20 cellular contexts compared by ENCODE assay signal in the genomic region with DNA sequence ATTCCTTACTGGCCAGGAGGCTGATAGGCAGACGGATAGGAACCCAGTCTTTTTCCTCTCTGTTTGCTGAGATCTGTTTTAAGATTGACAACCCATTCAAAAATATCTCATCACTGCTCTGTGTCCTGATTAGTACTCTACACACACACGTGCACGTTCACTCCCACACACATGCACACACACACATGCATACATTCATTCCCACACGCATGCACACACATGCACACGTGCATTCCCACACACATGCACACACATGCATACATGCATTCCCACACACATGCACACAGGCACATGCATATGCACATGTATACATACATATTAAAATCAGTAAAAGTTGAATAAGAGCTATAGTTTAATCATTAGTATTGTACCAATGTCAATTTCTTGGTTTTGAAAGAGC.
DNase-seq lines count a peak whose midpoint lies in the region; ATAC-seq, FAIRE-seq and TF ChIP-seq lines count a peak whose summit lies in the region.
"Had no signal": no experiment of that assay in that cellular context is flagged by ENCODE, and none has a peak within 500 bp of the region (broad histone marks: within the 10 kb centered on the region; RNA-seq: fewer than 3 reads in every experiment).

No MANE protein-coding gene starts in this region.

- H4K91ac ChIP-seq in H9 (ENCODE audit: insufficient read length, low read depth, low read length) = no peak overlapping the region
- H4K91ac ChIP-seq in neuronal stem cell (ENCODE audit: low read depth, low read length, poor library complexity) = peak overlapping the region; percentile 60

- peaks cover 1 to 10% (median 4%) of the 10 kb centered on the region in 3 donors for H3K27me3 Mint-ChIP-seq in CD14-positive monocyte (ENCODE audit: low read depth in 3 of 3)
- peaks cover 9% of the 10 kb centered on the region for H3K27me3 Mint-ChIP-seq in H9 (ENCODE audit: low read depth)
- H3K27me3 Mint-ChIP-seq in activated T-helper 2 cell treated with anti-CD3 and anti-CD28 coated beads, Interferon-gamma antibody, Interleukin-2, Interleukin-4, amounts not matched to agents 10 μg/mL and 5 μg/mL and 100 μg/mL, durations not matched to agents 14 hours and 24 hours and 36 hours (ENCODE audit: low read depth) = peaks cover 11% of the 10 kb centered on the region
- peaks cover 5% of the 10 kb centered on the region for H3K27me3 Mint-ChIP-seq in CD4-positive, alpha-beta T cell

- ATAC-seq in CD4-positive, alpha-beta T cell (ENCODE audit: poor library complexity) = no peak
- ATAC-seq in HG02798 (IDR thresholded peaks at IDR 0.05; ENCODE audit: poor library complexity, unreplicated experiment) (no peak), GM18907 (IDR thresholded peaks at IDR 0.05; ENCODE audit: unreplicated experiment) (no peak)
- ATAC-seq: GM12878, HCT116 had no signal

- H3K79me1 ChIP-seq in H9 (ENCODE audit: insufficient read depth, low read depth, low read length, poor library complexity, severe bottlenecking) (no peaks in the 10 kb centered on the region), neuronal stem cell (ENCODE audit: low read depth, low read length) (no peaks in the 10 kb centered on the region)

- H2BK15ac ChIP-seq in H9 (ENCODE audit: low read depth, low read length) (no peak overlapping the region), neuronal stem cell (ENCODE audit: low read length) (no peak overlapping the region)

- H3K4me3 ChIP-seq in bronchial epithelial cell (ENCODE audit: low read depth, low read length) = no peak overlapping the region
- peak overlapping the region in 1 of 2 donors; percentile 62 for H3K4me3 ChIP-seq in neuronal stem cell (ENCODE audit: low read length in 2 of 2)
- H3K4me3 ChIP-seq: GM12878, GM23248 had no signal

- CTCF ChIA-PET in CD4-positive, alpha-beta T cell (lab: Charles Lee) = no interaction called here

- no peak for DNase-seq in CD14-positive monocyte (ENCODE audit: low spot score)
- no peak for DNase-seq in H9
- no peak for DNase-seq in bronchial epithelial cell (ENCODE audit: low read depth)
- no peak for DNase-seq in neuronal stem cell (ENCODE audit: low spot score)
- DNase-seq in activated T-helper 2 cell treated with anti-CD3 and anti-CD28 coated beads, Interferon-gamma antibody, Interleukin-2, Interleukin-4, amounts not matched to agents 10 μg/mL and 5 μg/mL and 100 μg/mL, durations not matched to agents 14 hours and 24 hours and 36 hours (ENCODE audit: low spot score) = no peak
- no peak for DNase-seq in CD4-positive, alpha-beta T cell
- DNase-seq: C1 segment of cervical spinal cord; CD4-positive, CD25-positive, alpha-beta regulatory T cell; CD8-positive, alpha-beta memory T cell; DMS 273 treated with DMSO at 0.1 percent for 48 hours; DMS79; EL; GM23248; H7 had no signal

- H3K4me3 Mint-ChIP-seq in CD14-positive monocyte (peak overlapping the region in 1 of 2 donors; percentile 69), H9 (no peak overlapping the region)
- no peak overlapping the region for H3K4me3 Mint-ChIP-seq in activated T-helper 2 cell treated with anti-CD3 and anti-CD28 coated beads, Interferon-gamma antibody, Interleukin-2, Interleukin-4, amounts not matched to agents 10 μg/mL and 5 μg/mL and 100 μg/mL, durations not matched to agents 14 hours and 24 hours and 36 hours (ENCODE audit: low read depth)
- H3K4me3 Mint-ChIP-seq in CD4-positive, alpha-beta T cell = no peak overlapping the region
- H3K4me3 Mint-ChIP-seq: CD4-positive, CD25-positive, alpha-beta regulatory T cell; CD8-positive, alpha-beta memory T cell had no signal

- no peaks in the 10 kb centered on the region for H4K20me1 ChIP-seq in H9 (ENCODE audit: control insufficient read depth, insufficient read depth, insufficient read length)

- no peaks in the 10 kb centered on the region for H3K36me3 ChIP-seq in bronchial epithelial cell (ENCODE audit: control insufficient read depth, insufficient read depth, low read length)
- H3K36me3 ChIP-seq in neuronal stem cell (replicated peaks in 1 of 2; ENCODE audit: control insufficient read depth in 2 of 2, insufficient read depth in 2 of 2, low read length in 2 of 2) = no peaks in the 10 kb centered on the region

- H2BK5ac ChIP-seq in H9 (ENCODE audit: insufficient read length, low read length) = no peak overlapping the region
- H2BK5ac ChIP-seq in neuronal stem cell (ENCODE audit: low read length) = no peak overlapping the region

- H2AK5ac ChIP-seq in H9 (ENCODE audit: insufficient read length, low read length) = no peak overlapping the region
- H2AK5ac ChIP-seq in neuronal stem cell (ENCODE audit: low read depth, low read length) = no peak overlapping the region

- H4K8ac ChIP-seq in H9 (replicated peaks; ENCODE audit: insufficient read length, low read depth, low read length) (peak overlapping the region; percentile 89), neuronal stem cell (ENCODE audit: low read depth, low read length) (no peak overlapping the region)

- H3K4me2 ChIP-seq in H9 (ENCODE audit: insufficient read depth, insufficient read length, low read length) = no peak overlapping the region
- no peak overlapping the region for H3K4me2 ChIP-seq in neuronal stem cell (ENCODE audit: insufficient read depth, low read length, poor library complexity, severe bottlenecking)

- TF ChIP-seq CTCF in CD14-positive monocyte (IDR thresholded peaks at IDR 0.05) (no peak), H9 (conservative IDR thresholded peaks at IDR 0.05) (no peak), bronchial epithelial cell (IDR thresholded peaks at IDR 0.05; ENCODE audit: insufficient read depth, low read length, severe bottlenecking) (no peak)
- TF ChIP-seq CTCF in CD4-positive, alpha-beta T cell (IDR thresholded peaks at IDR 0.05) = no peak

- H3K27ac Mint-ChIP-seq in CD14-positive monocyte (peak overlapping the region in 6 of 7 donors; percentile 79 to 94 (median 92)), H9 (no peak overlapping the region)
- no peak overlapping the region for H3K27ac Mint-ChIP-seq in activated T-helper 2 cell treated with anti-CD3 and anti-CD28 coated beads, Interferon-gamma antibody, Interleukin-2, Interleukin-4, amounts not matched to agents 10 μg/mL and 5 μg/mL and 100 μg/mL, durations not matched to agents 14 hours and 24 hours and 36 hours
- no peak overlapping the region for H3K27ac Mint-ChIP-seq in CD4-positive, alpha-beta T cell
- H3K27ac Mint-ChIP-seq: CD4-positive, CD25-positive, alpha-beta regulatory T cell; CD8-positive, alpha-beta memory T cell had no signal

- H3K27me3 ChIP-seq in H9 (ENCODE audit: insufficient read depth, low read length) (no peaks in the 10 kb centered on the region), bronchial epithelial cell (ENCODE audit: control insufficient read depth, insufficient read depth, low read length) (no peaks in the 10 kb centered on the region), neuronal stem cell (ENCODE audit: control insufficient read depth in 3 of 3, insufficient read depth in 3 of 3, low read depth in 1 of 3, low read length in 3 of 3) (peaks cover 0 to 34% (median 0%) of the 10 kb centered on the region in 3 experiments)
- peaks cover 5% of the 10 kb centered on the region for H3K27me3 ChIP-seq in CD4-positive, alpha-beta T cell (ENCODE audit: control insufficient read depth, insufficient read depth, low read length)

- intact Hi-C loops in CD14-positive monocyte (cut with micrococcal nuclease) = no loop called here
- intact Hi-C loops in activated T-helper 2 cell treated with anti-CD3 and anti-CD28 coated beads, Interferon-gamma antibody, Interleukin-2, Interleukin-4, amounts not matched to agents 10 μg/mL and 5 μg/mL and 100 μg/mL, durations not matched to agents 14 hours and 24 hours and 36 hours (cut with micrococcal nuclease) = no loop called here
- intact Hi-C loops in CD4-positive, alpha-beta T cell (cut with DNase I, micrococcal nuclease) = no loop called here

- no peak overlapping the region for H3K9ac ChIP-seq in H9 (ENCODE audit: extremely low read depth, insufficient read length, low read length)
- no peak overlapping the region for H3K9ac ChIP-seq in neuronal stem cell (ENCODE audit: low read depth, low read length, poor library complexity)
- H3K9ac ChIP-seq: GM23248 had no signal

- H2BK12ac ChIP-seq in H9 (ENCODE audit: insufficient read length, low read depth, low read length) = no peak overlapping the region
- no peak overlapping the region for H2BK12ac ChIP-seq in neuronal stem cell (ENCODE audit: low read length)

- H3K9me3 ChIP-seq in H9 (ENCODE audit: control insufficient read depth, low read depth, low read length) = no peaks in the 10 kb centered on the region
- H3K9me3 ChIP-seq in neuronal stem cell (replicated peaks in 1 of 2; ENCODE audit: control insufficient read depth in 2 of 2, insufficient read depth in 1 of 2, low read depth in 1 of 2, low read length in 2 of 2) = no peaks in the 10 kb centered on the region
- no peaks in the 10 kb centered on the region for H3K9me3 ChIP-seq in CD4-positive, alpha-beta T cell (ENCODE audit: control insufficient read depth, low read length)

- H3K4me1 Mint-ChIP-seq in CD14-positive monocyte = peaks cover 29% of the 10 kb centered on the region
- H3K4me1 Mint-ChIP-seq in H9 = peaks cover 6 to 8% of the 10 kb centered on the region in 2 experiments; a peak in 3 of 4 replicates
- H3K4me1 Mint-ChIP-seq in activated T-helper 2 cell treated with anti-CD3 and anti-CD28 coated beads, Interferon-gamma antibody, Interleukin-2, Interleukin-4, amounts not matched to agents 10 μg/mL and 5 μg/mL and 100 μg/mL, durations not matched to agents 14 hours and 24 hours and 36 hours (ENCODE audit: low read depth) = no peaks in the 10 kb centered on the region
- no peaks in the 10 kb centered on the region for H3K4me1 Mint-ChIP-seq in CD4-positive, alpha-beta T cell (ENCODE audit: low read depth)
- H3K4me1 Mint-ChIP-seq: CD4-positive, CD25-positive, alpha-beta regulatory T cell; CD8-positive, alpha-beta memory T cell had no signal

- H3T11ph ChIP-seq in H9 (ENCODE audit: low read length) = no peak overlapping the region

- H3K36me3 Mint-ChIP-seq in CD14-positive monocyte (peaks cover 0 to 2% of the 10 kb centered on the region in 2 donors), H9 (ENCODE audit: insufficient read depth in 1 of 3, low read depth in 3 of 3) (no peaks in the 10 kb centered on the region)
- H3K36me3 Mint-ChIP-seq in activated T-helper 2 cell treated with anti-CD3 and anti-CD28 coated beads, Interferon-gamma antibody, Interleukin-2, Interleukin-4, amounts not matched to agents 10 μg/mL and 5 μg/mL and 100 μg/mL, durations not matched to agents 14 hours and 24 hours and 36 hours (ENCODE audit: low read depth) = no peaks in the 10 kb centered on the region
- H3K36me3 Mint-ChIP-seq in CD4-positive, alpha-beta T cell (ENCODE audit: low read depth) = no peaks in the 10 kb centered on the region
- H3K36me3 Mint-ChIP-seq: CD4-positive, CD25-positive, alpha-beta regulatory T cell; CD8-positive, alpha-beta memory T cell had no signal

- H3K56ac ChIP-seq in H9 (ENCODE audit: insufficient read length, low read depth, low read length) = no peak overlapping the region

- H3K18ac ChIP-seq in H9 (ENCODE audit: insufficient read length, low read depth, low read length) = no peak overlapping the region
- no peak overlapping the region for H3K18ac ChIP-seq in neuronal stem cell (ENCODE audit: low read length)

- POLR2A ChIA-PET in CD4-positive, alpha-beta T cell (lab: Charles Lee) = no interaction called here

- H4K5ac ChIP-seq in H9 (ENCODE audit: insufficient read length, low read depth, low read length) = peak overlapping the region; percentile 90

- H3K23ac ChIP-seq in H9 (ENCODE audit: insufficient read length, low read depth, low read length) = peak overlapping the region; percentile 96
- H3K23ac ChIP-seq in neuronal stem cell (ENCODE audit: low read depth, low read length, poor library complexity) = no peak overlapping the region

- H3K4ac ChIP-seq in H9 (ENCODE audit: low read depth, low read length) (no peak overlapping the region), neuronal stem cell (ENCODE audit: low read length) (no peak overlapping the region)

- H3K23me2 ChIP-seq in H9 (ENCODE audit: insufficient read length, low read depth, low read length, poor library complexity, severe bottlenecking) = no peaks in the 10 kb centered on the region

- H3K4me1 ChIP-seq in H9 (ENCODE audit: insufficient read depth, low read length) = no peaks in the 10 kb centered on the region
- H3K4me1 ChIP-seq in neuronal stem cell (ENCODE audit: control insufficient read depth in 2 of 2, insufficient read depth in 1 of 2, low read depth in 1 of 2, low read length in 2 of 2) = no peaks in the 10 kb centered on the region

- H2BK20ac ChIP-seq in H9 (ENCODE audit: low read depth, low read length, poor library complexity, severe bottlenecking) = no peak overlapping the region

- H2BK120ac ChIP-seq in H9 (ENCODE audit: low read depth, low read length, poor library complexity, severe bottlenecking) = no peak overlapping the region
- H2BK120ac ChIP-seq in neuronal stem cell (ENCODE audit: low read depth, low read length) = no peak overlapping the region

- H3K27ac ChIP-seq in H9 (ENCODE audit: insufficient read length, low read depth, low read length) = no peak overlapping the region
- no peak overlapping the region for H3K27ac ChIP-seq in neuronal stem cell (replicated peaks; ENCODE audit: low read length)
- no peak overlapping the region for H3K27ac ChIP-seq in CD4-positive, alpha-beta T cell (ENCODE audit: low read depth, low read length)
- H3K27ac ChIP-seq: GM23248 had no signal

- H3K9me3 Mint-ChIP-seq in CD14-positive monocyte (peaks cover 0 to 3% (median 0%) of the 10 kb centered on the region in 7 donors), H9 (no peaks in the 10 kb centered on the region)
- H3K9me3 Mint-ChIP-seq in activated T-helper 2 cell treated with anti-CD3 and anti-CD28 coated beads, Interferon-gamma antibody, Interleukin-2, Interleukin-4, amounts not matched to agents 10 μg/mL and 5 μg/mL and 100 μg/mL, durations not matched to agents 14 hours and 24 hours and 36 hours = no peaks in the 10 kb centered on the region
- no peaks in the 10 kb centered on the region for H3K9me3 Mint-ChIP-seq in CD4-positive, alpha-beta T cell
- H3K9me3 Mint-ChIP-seq: CD4-positive, CD25-positive, alpha-beta regulatory T cell; CD8-positive, alpha-beta memory T cell had no signal

- 0 out of 2 replicates have a peak, but pooled peaks cover 2% of the 10 kb centered on the region for H3K79me2 ChIP-seq in H9 (ENCODE audit: insufficient read depth, low read length)

- H2AFZ ChIP-seq in H9 (ENCODE audit: low read length) = no peak overlapping the region
- no peak overlapping the region for H2AFZ ChIP-seq in neuronal stem cell (ENCODE audit: low read length)
- H2AFZ ChIP-seq: GM23248 had no signal

- no CpG with 5 or more reads among the region's 5 CpGs for WGBS in H9 (ENCODE audit: extremely low coverage, insufficient read length, low lambda C conversion rate)
- no CpG with 5 or more reads among the region's 5 CpGs for WGBS in neuronal stem cell (ENCODE audit: extremely low coverage in 2 of 2, insufficient read length in 2 of 2, insufficient replicate concordance in 1 of 2), 2 donors

- FAIRE-seq in bronchial epithelial cell (lab: Jason Lieb, UNC) = peak; percentile 91
- FAIRE-seq: D721Med, GM12878, H1 had no signal

- H3K14ac ChIP-seq in H9 (ENCODE audit: insufficient read depth, low read length) (no peak overlapping the region), neuronal stem cell (ENCODE audit: low read length) (no peak overlapping the region)

Comparison
In these comparisons a context has a peak if more than half of its experiments do, and no peak if none do; other contexts are left out.
1. H3K27ac Mint-ChIP-seq: peak in CD14-positive monocyte (6 of 7); none in H9 (0 of 3), activated T-helper 2 cell treated with anti-CD3 and anti-CD28 coated beads, Interferon-gamma antibody, Interleukin-2, Interleukin-4, amounts not matched to agents 10 μg/mL and 5 μg/mL and 100 μg/mL, durations not matched to agents 14 hours and 24 hours and 36 hours (single experiment) and CD4-positive, alpha-beta T cell (single experiment).